15 cellular contexts compared by ENCODE assay signal in genomic region chr12:27542628-27543027, GRCh38. TPM values are rescaled to one million over a fixed set of nuclear protein-coding genes. Genes with fewer than 3 reads are reported as not detected.
DNase-seq lines count a peak whose midpoint lies in the region; ATAC-seq and TF ChIP-seq lines count a peak whose summit lies in the region.
"Had no signal": no experiment of that assay in that cellular context is flagged by ENCODE, and none has a peak within 500 bp of the region (broad histone marks: within the 10 kb centered on the region; RNA-seq: fewer than 3 reads in every experiment).

No MANE protein-coding gene starts in this region.

- H3K4me2 ChIP-seq in fibroblast of lung (ENCODE audit: extremely low read depth, insufficient read depth, low read length) (peak overlapping the region; percentile 82), parathyroid adenoma (ENCODE audit: low read length) (peak overlapping the region; percentile 15)

- peaks cover 78% of the 10 kb centered on the region for H3K79me2 ChIP-seq in fibroblast of lung (ENCODE audit: control insufficient read depth, insufficient read depth, low read length)
- peaks cover 7% of the 10 kb centered on the region for H3K79me2 ChIP-seq in parathyroid adenoma

- H3K9me3 ChIP-seq in fibroblast of lung (ENCODE audit: control insufficient read depth, insufficient read depth, low read depth, low read length) (no peaks in the 10 kb centered on the region), parathyroid adenoma (ENCODE audit: control insufficient read depth, low read length) (no peaks in the 10 kb centered on the region)

- H3K36me3 ChIP-seq in fibroblast of lung (ENCODE audit: control insufficient read depth, insufficient read depth, low read length) (no peaks in the 10 kb centered on the region), parathyroid adenoma (ENCODE audit: control insufficient read depth, insufficient read depth, low read length) (no peaks in the 10 kb centered on the region)
- H3K36me3 ChIP-seq: cardiac muscle cell had no signal

- TF ChIP-seq CTCF in fibroblast of lung (conservative IDR thresholded peaks at IDR 0.05 in 1 of 2, IDR thresholded peaks at IDR 0.05 in 1 of 2; ENCODE audit: low read depth in 1 of 2, low read length in 2 of 2) (no peak), parathyroid adenoma (IDR thresholded peaks at IDR 0.05) (no peak)

- ATAC-seq in GM19463 (IDR thresholded peaks at IDR 0.05; ENCODE audit: unreplicated experiment) = no peak
- ATAC-seq: GM12878 had no signal

- H3K9ac ChIP-seq in fibroblast of lung (ENCODE audit: insufficient read depth, low read length) (no peak overlapping the region), parathyroid adenoma (no peak overlapping the region)

- H3K4me3 ChIP-seq in fibroblast of lung (replicated peaks in 1 of 4; ENCODE audit: control extremely low read depth in 1 of 4, insufficient read depth in 1 of 4, low read depth in 3 of 4, low read length in 4 of 4) (no peak overlapping the region), parathyroid adenoma (ENCODE audit: low read depth, low read length) (no peak overlapping the region)
- H3K4me3 ChIP-seq: cardiac muscle cell, GM12878 had no signal

- H3K27ac ChIP-seq in fibroblast of lung (ENCODE audit: insufficient read depth, low read length) (peak overlapping the region; percentile 62), parathyroid adenoma (no peak overlapping the region)
- H3K27ac ChIP-seq: cardiac muscle cell had no signal

- DNase-seq in AG20443 (ENCODE audit: low spot score) (peak; percentile 57), T1000 (lab: John Stamatoyannopoulos, UW) (peak; percentile 47), fibroblast of lung (ENCODE audit: low read depth in 2 of 2) (peak; percentile 90 to 99), NCI-H524 (lab: John Stamatoyannopoulos, UW) (no peak), NCI-H2081 (lab: John Stamatoyannopoulos, UW) (no peak), COLO829 (ENCODE audit: low spot score) (no peak)
- DNase-seq: activated T-cell treated with anti-CD3 and anti-CD28 coated beads for 4 hours; CD4-positive, CD25-positive, alpha-beta regulatory T cell; NCI-H1436 treated with DMSO at 0.1 percent for 48 hours; stimulated activated CD4-positive, alpha-beta T cell treated with anti-CD3 and anti-CD28 coated beads, Interleukin-4, amount 100 ng/mL, for 4 hours; substantia nigra had no signal

- H4K20me1 ChIP-seq in fibroblast of lung (ENCODE audit: control insufficient read depth, extremely low read depth, insufficient read depth, low read length) = no peaks in the 10 kb centered on the region

- H3K27me3 ChIP-seq in fibroblast of lung (ENCODE audit: control insufficient read depth, insufficient read depth, low read length) = no peaks in the 10 kb centered on the region
- H3K27me3 ChIP-seq in parathyroid adenoma (ENCODE audit: control insufficient read depth, insufficient read depth, low read length) = no peaks in the 10 kb centered on the region
- H3K27me3 ChIP-seq: cardiac muscle cell had no signal

- H3K4me1 ChIP-seq in fibroblast of lung (ENCODE audit: control insufficient read depth, extremely low read depth, insufficient read depth, low read length) = peaks cover 17% of the 10 kb centered on the region
- H3K4me1 ChIP-seq in parathyroid adenoma = peaks cover 5% of the 10 kb centered on the region

- H2AFZ ChIP-seq in fibroblast of lung (ENCODE audit: low read length) (no peak overlapping the region), parathyroid adenoma (no peak overlapping the region)

RNA-seq across cellular contexts. Expression of gene PPFIBP1, which starts 18.6 kb away (rescaled TPM):
- total RNA-seq in fibroblast of lung = 51.4 and 93.0 TPM in 2 replicates
- 46.8 and 65.1 TPM in 2 replicates for polyA plus RNA-seq in fibroblast of lung
- polyA plus RNA-seq in fibroblast of lung (2012) = 26.7 and 40.5 TPM in 2 replicates
- polyA minus RNA-seq in fibroblast of lung (ENCODE audit: low replicate concordance) = 29.9 and 58.7 TPM in 2 replicates

Comparison
In these comparisons a context has a peak if more than half of its experiments do, and no peak if none do; other contexts are left out.
1. DNase-seq: peak in AG20443 (single experiment), T1000 (single experiment) and fibroblast of lung (2 of 2); none in NCI-H524 (0 of 2), NCI-H2081 (0 of 2) and COLO829 (single experiment).